ENCODE assay signal across 8 cellular contexts in genomic region chr7:26200444-26201260, GRCh38. TPM values are rescaled to one million over a fixed set of nuclear protein-coding genes. Genes with fewer than 3 reads are reported as not detected.
DNase-seq lines count a peak whose midpoint lies in the region; ATAC-seq and TF ChIP-seq lines count a peak whose summit lies in the region.

Gene HNRNPA2B1 (minus strand): TSS chr7:26200746. CDS start chr7:26200577, 169 bp downstream.

- peak within 1 kb of the TSS; percentile 100 for H3K27ac ChIP-seq in temporal lobe (ENCODE audit: low read depth, low read length)

- CTCF ChIA-PET in GM10248 (lab: Yijun Ruan, JAX) = interaction anchor here (0.8 to 1.3 kb wide), 2 partner anchors 9 to 12 kb away, joined by 3 to 4 read pairs; no protein-coding TSS in a partner anchor

- peaks cover 47% of the 10 kb centered on the region for H3K4me1 Mint-ChIP-seq in activated naive CD8-positive, alpha-beta T cell (ENCODE audit: low read depth)

- peak; percentile 53 for ATAC-seq in HG02623 (IDR thresholded peaks at IDR 0.05; ENCODE audit: unreplicated experiment)

- POLR2A ChIA-PET in GM10248 (lab: Yijun Ruan, JAX) = interaction anchor here (0.6 to 2.5 kb wide), 11 partner anchors 9 to 1488 kb away, joined by 3 to 12 read pairs (median 3); partner anchors contain the start of gene NFE2L3

- TF ChIP-seq CTCF in GM10248 (IDR thresholded peaks at IDR 0.05; ENCODE audit: control extremely low read depth, extremely low read depth, low read depth, missing control alignments) = no peak

- peaks cover 47% of the 10 kb centered on the region for H3K36me3 Mint-ChIP-seq in activated naive CD8-positive, alpha-beta T cell

- no peaks in the 10 kb centered on the region for H3K9me3 Mint-ChIP-seq in activated naive CD8-positive, alpha-beta T cell (ENCODE audit: low read depth)

- H3K27me3 Mint-ChIP-seq in activated naive CD8-positive, alpha-beta T cell = no peaks in the 10 kb centered on the region

- H3K4me3 Mint-ChIP-seq in activated naive CD8-positive, alpha-beta T cell = peak within 1 kb of the TSS; percentile 99

- peak within 1 kb of the TSS; percentile 100 for H3K27ac Mint-ChIP-seq in activated naive CD8-positive, alpha-beta T cell

- peak; percentile 80 for DNase-seq in GM10248 (ENCODE audit: extremely low spot score)
- peak; percentile 98 for DNase-seq in NCI-H1105 (lab: John Stamatoyannopoulos, UW)
- peak; percentile 97 for DNase-seq in SKM-1 treated with dmso at 0.1 percent for 144 hours (lab: John Stamatoyannopoulos, UW; ENCODE audit: unreplicated experiment)
- peak; percentile 92 for DNase-seq in glomerular endothelial cell (ENCODE audit: extremely low read depth, low read depth, low spot score)
- DNase-seq in occipital lobe (lab: John Stamatoyannopoulos, UW) = peak; percentile 95

RNA-seq across cellular contexts. Expression of gene HNRNPA2B1, which starts in this region (rescaled TPM):
- total RNA-seq in glomerular endothelial cell (149 and 247 TPM in 2 replicates), occipital lobe (146 TPM), temporal lobe (273 TPM)

Comparison
In these comparisons a context has a peak if more than half of its experiments do, and no peak if none do; other contexts are left out.
1. Peak in every context shown above with its lines: DNase-seq, ATAC-seq and H3K27ac ChIP-seq.